ENCODE assay signal across 9 cellular contexts in genomic region chr14:50047274-50047676, GRCh38.
A peak's percentile ranks its signal among the peaks of the same experiment; 100 is the strongest.
DNase-seq lines count a peak whose midpoint lies in the region; TF ChIP-seq lines count a peak whose summit lies in the region.
"Had no signal": no experiment of that assay in that cellular context is flagged by ENCODE, and none has a peak within 500 bp of the region (broad histone marks: within the 10 kb centered on the region; RNA-seq: fewer than 3 reads in every experiment).

No MANE protein-coding gene starts in this region.

- peaks cover 0 to 27% (median 16%) of the 10 kb centered on the region in 4 donors for H3K4me1 ChIP-seq in tibial nerve

- TF ChIP-seq EP300 in tibial nerve (IDR thresholded peaks at IDR 0.05) = peak in 1 of 2 donors; percentile 26

- no peak overlapping the region for H3K4me3 ChIP-seq in epithelial cell of esophagus (ENCODE audit: low read length)
- H3K4me3 ChIP-seq in tibial nerve = no peak overlapping the region
- H3K4me3 ChIP-seq: cardiac muscle cell had no signal

- TF ChIP-seq CTCF in GM20000 (IDR thresholded peaks at IDR 0.05; ENCODE audit: extremely low read depth, missing control alignments) (no peak), epithelial cell of esophagus (IDR thresholded peaks at IDR 0.05; ENCODE audit: insufficient read depth, low read depth, low read length, missing control alignments) (no peak), tibial nerve (IDR thresholded peaks at IDR 0.05) (no peak)

- peak overlapping the region in 3 of 4 donors; percentile 51 to 77 (median 57) for H3K27ac ChIP-seq in tibial nerve
- H3K27ac ChIP-seq in substantia nigra (ENCODE audit: low read depth, low read length, poor library complexity, severe bottlenecking) = no peak overlapping the region
- H3K27ac ChIP-seq: cardiac muscle cell had no signal

- DNase-seq in ELF-1 (ENCODE audit: low read depth, low spot score) (peak; percentile 45), GM20000 (ENCODE audit: low spot score) (peak; percentile 87), HT-29 (ENCODE audit: low spot score) (peak; percentile 81), epithelial cell of esophagus (ENCODE audit: low read depth) (peak; percentile 55), tibial nerve (ENCODE audit: low spot score in 2 of 2) (no peak), substantia nigra (lab: John Stamatoyannopoulos, UW) (no peak), cerebellar nuclear complex (lab: John Stamatoyannopoulos, UW) (no peak), NCI-H146 treated with DMSO at 0.1 percent for 48 hours (lab: John Stamatoyannopoulos, UW; ENCODE audit: unreplicated experiment) (no peak)

- H3K27me3 ChIP-seq in tibial nerve = no peaks in the 10 kb centered on the region
- H3K27me3 ChIP-seq: cardiac muscle cell had no signal

- H3K36me3 ChIP-seq in tibial nerve = no peaks in the 10 kb centered on the region
- H3K36me3 ChIP-seq: cardiac muscle cell had no signal

- H3K9me3 ChIP-seq in tibial nerve = peaks cover 0 to 3% (median 0%) of the 10 kb centered on the region in 4 donors

- TF ChIP-seq POLR2A in tibial nerve (IDR thresholded peaks at IDR 0.05) = no peak

Comparison
In these comparisons a context has a peak if more than half of its experiments do, and no peak if none do; other contexts are left out.
1. DNase-seq: peak in ELF-1 (single experiment), GM20000 (single experiment), HT-29 (single experiment) and epithelial cell of esophagus (single experiment); none in tibial nerve (0 of 2), substantia nigra (0 of 49), cerebellar nuclear complex (0 of 2) and NCI-H146 treated with DMSO at 0.1 percent for 48 hours (single experiment).